Comparison of ENCODE assay signal across 8 cellular contexts in the genomic region with DNA sequence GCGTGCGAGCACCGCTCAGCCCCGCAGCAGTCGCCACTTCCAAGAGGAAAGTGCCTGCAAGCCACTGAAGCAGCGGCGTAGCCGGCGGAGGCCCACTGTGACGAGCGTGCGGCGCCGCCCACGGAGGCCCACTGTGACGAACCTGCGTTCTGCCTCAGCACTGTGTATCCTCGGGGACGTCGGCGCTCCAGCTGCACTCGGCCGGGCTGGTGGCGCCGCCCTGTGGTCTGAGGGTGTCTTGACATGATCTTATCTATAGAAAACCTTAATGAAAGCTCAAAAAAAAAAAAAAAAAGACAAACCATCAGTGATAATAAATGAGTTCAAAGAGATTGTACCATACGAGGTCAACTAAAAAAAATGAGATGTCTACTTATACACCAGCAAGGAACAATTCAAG. TPM values are rescaled to one million over a fixed set of nuclear protein-coding genes. Genes with fewer than 3 reads are reported as not detected.
DNase-seq lines count a peak whose midpoint lies in the region; ATAC-seq and TF ChIP-seq lines count a peak whose summit lies in the region.
"Not testable (repeated sequence)": the region's sequence is repeated elsewhere in the genome, so short reads cannot be mapped to it uniquely, and the experiment has no call there.

A gene (minus strand): TSS at position 166 of the 400 bp plus-strand sequence. CDS start 192 bp downstream, outside the sequence.

- peaks cover 18% of the 10 kb centered on the region for H3K4me1 Mint-ChIP-seq in activated CD8-positive, alpha-beta T cell treated with anti-CD3 and anti-CD28 coated beads, Interleukin-2, amount 10 ng/mL, durations not matched to agents 7 days and 5 days (ENCODE audit: low read depth)

- not testable (repeated sequence) for H3K9me3 Mint-ChIP-seq in activated CD8-positive, alpha-beta T cell treated with anti-CD3 and anti-CD28 coated beads, Interleukin-2, amount 10 ng/mL, durations not matched to agents 7 days and 5 days (ENCODE audit: insufficient read depth)

- peak; percentile 100 for ATAC-seq in activated CD8-positive, alpha-beta T cell treated with anti-CD3 and anti-CD28 coated beads, Interleukin-2, amount 10 ng/mL, durations not matched to agents 7 days and 5 days

- H3K27me3 Mint-ChIP-seq in activated CD8-positive, alpha-beta T cell treated with anti-CD3 and anti-CD28 coated beads, Interleukin-2, amount 10 ng/mL, durations not matched to agents 7 days and 5 days (ENCODE audit: low read depth) = not testable (repeated sequence)

- not testable (repeated sequence) for TF ChIP-seq POLR2A in sigmoid colon (IDR thresholded peaks at IDR 0.05)
- peak; percentile 36 for TF ChIP-seq POLR2A in transverse colon (IDR thresholded peaks at IDR 0.05)

- DNase-seq in HEK293T (ENCODE audit: extremely low spot score) = peak; percentile 53
- DNase-seq in activated CD8-positive, alpha-beta T cell treated with anti-CD3 and anti-CD28 coated beads, Interleukin-2, amount 10 ng/mL, durations not matched to agents 7 days and 5 days = peak; percentile 94
- DNase-seq in colonic mucosa = peak; percentile 90
- DNase-seq in inferior parietal cortex (ENCODE audit: extremely low spot score) = peak; percentile 88
- DNase-seq in sigmoid colon = peak; percentile 94
- peak; percentile 92 for DNase-seq in transverse colon

- TF ChIP-seq EP300 in sigmoid colon (IDR thresholded peaks at IDR 0.05); transverse colon (IDR thresholded peaks at IDR 0.05; ENCODE audit: low read depth): not testable (repeated sequence)

- not testable (repeated sequence) for H3K4me1 ChIP-seq in colonic mucosa, transverse colon
- H3K4me1 ChIP-seq in sigmoid colon = peaks cover 0 to 11% (median 9%) of the 10 kb centered on the region in 4 donors

- peak within 1 kb of the TSS; percentile 80 for H3K4me3 Mint-ChIP-seq in activated CD8-positive, alpha-beta T cell treated with anti-CD3 and anti-CD28 coated beads, Interleukin-2, amount 10 ng/mL, durations not matched to agents 7 days and 5 days

- peak within 1 kb of the TSS; percentile 52 for H3K4me3 ChIP-seq in colonic mucosa
- H3K4me3 ChIP-seq in sigmoid colon = peak within 1 kb of the TSS; percentile 53 to 69 (median 66)
- peak within 1 kb of the TSS; percentile 59 to 73 (median 64) for H3K4me3 ChIP-seq in transverse colon

- CTCF ChIA-PET in HEK293T (lab: Yijun Ruan, JAX) = interaction anchor here (0.6 kb wide), 2 partner anchors 174 to 390 kb away, joined by 3 to 5 read pairs; no protein-coding TSS in a partner anchor
- CTCF ChIA-PET in activated CD8-positive, alpha-beta T cell treated with anti-CD3 and anti-CD28 coated beads, Interleukin-2, amount 10 ng/mL, durations not matched to agents 7 days and 5 days (lab: Charles Lee) = interaction anchor here (0.6 kb wide), 1 partner anchor 173 kb away, joined by 3 read pairs; no protein-coding TSS in a partner anchor

- H3K9me3 ChIP-seq in KOPT-K1 (ENCODE audit: insufficient read depth, low read length, poor library complexity, severe bottlenecking); colonic mucosa; sigmoid colon; transverse colon: not testable (repeated sequence)

- TF ChIP-seq CTCF in GM12873 (IDR thresholded peaks at IDR 0.05; ENCODE audit: insufficient read depth, low read depth, low read length, missing control alignments) (peak; percentile 54), colonic mucosa (IDR thresholded peaks at IDR 0.05) (peak; percentile 36), sigmoid colon (IDR thresholded peaks at IDR 0.05) (peak in 3 of 4 experiments; percentile 17 to 26 (median 21)), transverse colon (IDR thresholded peaks at IDR 0.05) (peak; percentile 41 to 66 (median 47))

- H3K27ac ChIP-seq in KOPT-K1 (ENCODE audit: low read depth, low read length, poor library complexity, severe bottlenecking) = peak within 1 kb of the TSS; percentile 53
- H3K27ac ChIP-seq in colonic mucosa = peak within 1 kb of the TSS; percentile 66
- H3K27ac ChIP-seq in sigmoid colon = peak within 1 kb of the TSS; percentile 82 to 93 (median 88)
- peak within 1 kb of the TSS; percentile 77 to 96 (median 92) for H3K27ac ChIP-seq in transverse colon

- intact Hi-C loops in colonic mucosa (cut with DNase I) = loop anchor here (5.0 kb wide), 1 partner anchor 176 kb away; a partner anchor contains a TSS
- intact Hi-C loops in sigmoid colon (cut with DNase I) = loop anchor here (5.0 kb wide), 1 partner anchor 311 kb away; no protein-coding TSS in a partner anchor
- intact Hi-C loops in transverse colon (cut with DNase I; ENCODE audit: low total_unique reads) = loop anchor here (5.0 kb wide), 1 partner anchor 176 kb away; a partner anchor contains a TSS

- WGBS in sigmoid colon, 2 donors = 0% methylated on average over 14 to 17 of the region's 26 CpGs
- 0% methylated on average over 1 to 11 of the region's 26 CpGs for WGBS in transverse colon (ENCODE audit: low coverage in 1 of 2), 2 donors

- POLR2A ChIA-PET in HEK293T (lab: Yijun Ruan, JAX); activated CD8-positive, alpha-beta T cell treated with anti-CD3 and anti-CD28 coated beads, Interleukin-2, amount 10 ng/mL, durations not matched to agents 7 days and 5 days (lab: Charles Lee): not testable (repeated sequence)

- H3K9ac ChIP-seq in colonic mucosa (ENCODE audit: low read depth in 2 of 2, low read length in 2 of 2) = peak within 1 kb of the TSS in 1 of 2 donors; percentile 56

- not testable (repeated sequence) for H3K27me3 ChIP-seq in colonic mucosa, sigmoid colon, transverse colon

- peak within 1 kb of the TSS; percentile 81 for H3K27ac Mint-ChIP-seq in activated CD8-positive, alpha-beta T cell treated with anti-CD3 and anti-CD28 coated beads, Interleukin-2, amount 10 ng/mL, durations not matched to agents 7 days and 5 days

- H3K36me3 ChIP-seq in KOPT-K1 (ENCODE audit: insufficient read depth, low read length); colonic mucosa; sigmoid colon; transverse colon: not testable (repeated sequence)

- not testable (repeated sequence) for H3K36me3 Mint-ChIP-seq in activated CD8-positive, alpha-beta T cell treated with anti-CD3 and anti-CD28 coated beads, Interleukin-2, amount 10 ng/mL, durations not matched to agents 7 days and 5 days (ENCODE audit: low read depth)

- in situ Hi-C loops in transverse colon (cut with MboI; ENCODE audit: low pct_ligation_motif_present in 1 of 4, low pct_unique_long_range_greater_than_20kb in 1 of 4, low sequenced_read_pairs in 3 of 4) = loop anchor here in 1 of 4 donors (25.0 kb wide), 1 partner anchor 171 kb away; a partner anchor contains a TSS

TF ChIP-seq in HEK293T, 16 proteins besides CTCF, POLR2A, EP300 and RAD21:
- peak; percentile 93 for TF ChIP-seq ZNF384 (IDR thresholded peaks at IDR 0.05)

RNA-seq across cellular contexts. Expression of the gene that starts here (rescaled TPM):
- 1 to 10 TPM; 6.4 to 7.8 TPM for total RNA-seq in activated CD8-positive, alpha-beta T cell treated with anti-CD3 and anti-CD28 coated beads, Interleukin-2, amount 10 ng/mL, durations not matched to agents 7 days and 5 days
- total RNA-seq in colonic mucosa = 10 to 100 TPM in 1 of 2 donors, 1 to 10 TPM in 1; 8.6 to 11.7 TPM
- total RNA-seq in sigmoid colon = 10 to 100 TPM; 16.1 to 34.1 (median 21.7) TPM
- 1 to 10 TPM in 1 of 3 donors, under 1 TPM in 2; 0.23 to 2.1 (median 0.60) TPM for polyA plus RNA-seq in sigmoid colon
- total RNA-seq in transverse colon = 10 to 100 TPM in 3 of 4 donors, 1 to 10 TPM in 1; 8.0 to 32.4 (median 14.6) TPM

Comparison
In these comparisons a context has a peak if more than half of its experiments do, and no peak if none do; other contexts are left out.
1. Peak in every context shown above with its lines: DNase-seq, ATAC-seq, H3K4me3 ChIP-seq and H3K27ac ChIP-seq.